In the genomic region with DNA sequence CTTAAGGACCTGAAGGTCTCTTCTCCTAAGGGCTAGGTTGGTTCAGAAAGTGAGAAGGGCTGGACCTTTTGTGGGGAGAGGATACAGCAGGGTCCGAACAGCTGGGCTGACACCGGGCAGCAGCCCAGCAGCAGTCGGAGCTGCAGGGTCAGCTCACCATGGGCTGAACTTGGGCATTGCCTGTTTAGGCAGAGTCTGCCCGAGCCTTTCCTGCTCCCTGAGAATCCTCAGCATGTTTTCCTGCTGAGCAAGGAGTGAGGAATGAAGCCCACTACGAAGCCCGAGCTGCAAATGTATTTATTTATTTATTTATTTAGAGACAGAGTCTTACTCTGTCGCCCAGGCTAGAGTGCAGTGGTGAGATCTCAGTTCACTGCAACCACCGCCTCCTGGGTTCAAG, we compare ENCODE assay signal across 11 cellular contexts.
DNase-seq lines count a peak whose midpoint lies in the region; ATAC-seq, FAIRE-seq and TF ChIP-seq lines count a peak whose summit lies in the region.
"Had no signal": no experiment of that assay in that cellular context is flagged by ENCODE, and none has a peak within 500 bp of the region (broad histone marks: within the 10 kb centered on the region; RNA-seq: fewer than 3 reads in every experiment).

No MANE protein-coding gene starts in this region.

- H3K79me2 ChIP-seq in OCI-LY7 (ENCODE audit: insufficient read depth, low read depth, low read length), result no peaks in the 10 kb centered on the region

- no TSS peak for BruUV-seq in OCI-LY7 (replicated peaks; lab: Mats Ljungman, UMichigan)

- H3K27ac Mint-ChIP-seq in stimulated activated effector memory CD8-positive, alpha-beta T cell treated with anti-CD3 and anti-CD28 coated beads, Interleukin-12 subunit alpha, Interleukin-12 subunit beta, amount 100 ng/mL, for 72 hours, result peak overlapping the region; percentile 85

- H3K9me2 ChIP-seq in OCI-LY7 (ENCODE audit: insufficient read depth, low read length), result no peaks in the 10 kb centered on the region

- H3K4me3 Mint-ChIP-seq in stimulated activated effector memory CD8-positive, alpha-beta T cell treated with anti-CD3 and anti-CD28 coated beads, Interleukin-12 subunit alpha, Interleukin-12 subunit beta, amount 100 ng/mL, for 72 hours, result no peak overlapping the region
- H3K4me3 Mint-ChIP-seq: GM23338 had no signal

- peaks cover 26% of the 10 kb centered on the region for H3K4me1 Mint-ChIP-seq in stimulated activated effector memory CD8-positive, alpha-beta T cell treated with anti-CD3 and anti-CD28 coated beads, Interleukin-12 subunit alpha, Interleukin-12 subunit beta, amount 100 ng/mL, for 72 hours

- H3K4me2 ChIP-seq in OCI-LY7 (ENCODE audit: low read length), result no peak overlapping the region
- H3K4me2 ChIP-seq: GM23338 had no signal

- no peak overlapping the region for H3K4me3 ChIP-seq in OCI-LY7 (ENCODE audit: low read depth, low read length, poor library complexity, severe bottlenecking)
- H3K4me3 ChIP-seq: GM23338 had no signal

- no peak overlapping the region for H3K27ac ChIP-seq in OCI-LY7 (ENCODE audit: low read depth, low read length, poor library complexity, severe bottlenecking)

- H3K4me1 ChIP-seq in OCI-LY7 (ENCODE audit: insufficient read depth, low read length, poor library complexity, severe bottlenecking), result peaks cover 7% of the 10 kb centered on the region

- intact Hi-C loops in OCI-LY7 (cut with micrococcal nuclease; ENCODE audit: unreplicated experiment), result no loop called here

- H4K20me1 ChIP-seq in OCI-LY7 (ENCODE audit: insufficient read depth, low read length), result peaks cover 4% of the 10 kb centered on the region; the same call in 1 of the 2 replicates

- POLR2A ChIA-PET in OCI-LY7 (lab: Charles Lee), result interaction anchor here (0.6 to 2.1 kb wide), 4 partner anchors 13 to 1177 kb away, joined by 3 to 7 read pairs (median 6); no protein-coding TSS in a partner anchor

- peaks cover 32% of the 10 kb centered on the region for H3K36me3 Mint-ChIP-seq in stimulated activated effector memory CD8-positive, alpha-beta T cell treated with anti-CD3 and anti-CD28 coated beads, Interleukin-12 subunit alpha, Interleukin-12 subunit beta, amount 100 ng/mL, for 72 hours

- TF ChIP-seq CTCF in OCI-LY7 (conservative IDR thresholded peaks at IDR 0.05; ENCODE audit: low read length), result no peak

- H3K9me3 ChIP-seq in OCI-LY7 (ENCODE audit: low read length), result no peaks in the 10 kb centered on the region

- ATAC-seq in stimulated activated effector memory CD8-positive, alpha-beta T cell treated with anti-CD3 and anti-CD28 coated beads, Interleukin-12 subunit alpha, Interleukin-12 subunit beta, amount 100 ng/mL, for 72 hours, result no peak
- ATAC-seq in esophagus mucosa, result no peak
- ATAC-seq: GM23338 had no signal

- H2AFZ ChIP-seq in OCI-LY7 (ENCODE audit: low read length), result no peak overlapping the region
- H2AFZ ChIP-seq: GM23338 had no signal

- 0 out of 2 replicates have a peak, but pooled peaks have one; percentile 19 for TF ChIP-seq POLR2A in H54 (IDR thresholded peaks at IDR 0.05; ENCODE audit: low read depth, low read length)

- H3K36me3 ChIP-seq in OCI-LY7 (ENCODE audit: insufficient read depth, low read length), result peaks cover 26% of the 10 kb centered on the region

- CTCF ChIA-PET in OCI-LY7 (lab: Charles Lee; ENCODE audit: unreplicated experiment), result no interaction called here

- FAIRE-seq in H54 (lab: Jason Lieb, UNC), result no peak
- FAIRE-seq: keratinocyte had no signal

- no peaks in the 10 kb centered on the region for H3K9me3 Mint-ChIP-seq in stimulated activated effector memory CD8-positive, alpha-beta T cell treated with anti-CD3 and anti-CD28 coated beads, Interleukin-12 subunit alpha, Interleukin-12 subunit beta, amount 100 ng/mL, for 72 hours
- H3K9me3 Mint-ChIP-seq: GM23338 had no signal

- DNase-seq in H54 (ENCODE audit: insufficient read length, low spot score) (peak; percentile 49), amniotic stem cell (lab: John Stamatoyannopoulos, UW) (peak; percentile 11), iris pigment epithelial cell (ENCODE audit: low read depth) (peak; percentile 77), OCI-LY7 (ENCODE audit: low spot score) (no peak), LoVo (ENCODE audit: low spot score) (no peak), cerebellum (ENCODE audit: low spot score) (no peak)
- no peak for DNase-seq in stimulated activated effector memory CD8-positive, alpha-beta T cell treated with anti-CD3 and anti-CD28 coated beads, Interleukin-12 subunit alpha, Interleukin-12 subunit beta, amount 100 ng/mL, for 72 hours (ENCODE audit: low spot score in 2 of 2)
- DNase-seq: activated effector memory CD4-positive, alpha-beta T cell treated with Interleukin-2 at 50 U/mL for 16 hours had no signal

Comparison
In these comparisons a context has a peak if more than half of its experiments do, and no peak if none do; other contexts are left out.
1. DNase-seq: peak in H54 (single experiment), amniotic stem cell (single experiment) and iris pigment epithelial cell (single experiment); none in stimulated activated effector memory CD8-positive, alpha-beta T cell treated with anti-CD3 and anti-CD28 coated beads, Interleukin-12 subunit alpha, Interleukin-12 subunit beta, amount 100 ng/mL, for 72 hours (0 of 2), OCI-LY7 (single experiment), LoVo (single experiment) and cerebellum (single experiment).